ENCODE assay signal across 9 cellular contexts in genomic region chr1:211738709-211739301, GRCh38.
DNase-seq lines count a peak whose midpoint lies in the region; ATAC-seq and TF ChIP-seq lines count a peak whose summit lies in the region.
"Had no signal": no experiment of that assay in that cellular context is flagged by ENCODE, and none has a peak within 500 bp of the region (broad histone marks: within the 10 kb centered on the region; RNA-seq: fewer than 3 reads in every experiment).

No MANE protein-coding gene starts in this region.

- H3K4me1 ChIP-seq in left ventricle myocardium inferior (no peaks in the 10 kb centered on the region), gastroesophageal sphincter (peaks cover 0 to 6% (median 0%) of the 10 kb centered on the region in 3 donors)

- intact Hi-C loops in cardiac septum (cut with DNase I), result no loop called here
- intact Hi-C loops in left ventricle myocardium inferior (cut with micrococcal nuclease), result no loop called here
- intact Hi-C loops in activated CD4-positive, alpha-beta T cell treated with anti-CD3 and anti-CD28 coated beads, Interleukin-2, amount 10 ng/mL, durations not matched to agents 24 days and 14 days (cut with micrococcal nuclease), result loop anchor here (5.0 kb wide), 1 partner anchor 42 kb away; no protein-coding TSS in a partner anchor

- no peak for TF ChIP-seq POLR2A in gastroesophageal sphincter (IDR thresholded peaks at IDR 0.05)

- H3K9me3 Mint-ChIP-seq in activated CD4-positive, alpha-beta T cell treated with anti-CD3 and anti-CD28 coated beads, Interleukin-2, amount 10 ng/mL, durations not matched to agents 24 days and 14 days, result no peaks in the 10 kb centered on the region
- no peaks in the 10 kb centered on the region for H3K9me3 Mint-ChIP-seq in WTC11

- H3K36me3 ChIP-seq in left ventricle myocardium inferior, result no peaks in the 10 kb centered on the region
- H3K36me3 ChIP-seq in gastroesophageal sphincter, result no peaks in the 10 kb centered on the region

- H3K27ac Mint-ChIP-seq in activated CD4-positive, alpha-beta T cell treated with anti-CD3 and anti-CD28 coated beads, Interleukin-2, amount 10 ng/mL, durations not matched to agents 24 days and 14 days, result no peak overlapping the region
- H3K27ac Mint-ChIP-seq in WTC11, result no peak overlapping the region

- CTCF ChIA-PET in WTC11 (lab: Charles Lee), result interaction anchor here (0.9 to 1.1 kb wide), 2 partner anchors 40 to 206 kb away, joined by 3 to 5 read pairs; no protein-coding TSS in a partner anchor

- peaks cover 31% of the 10 kb centered on the region for H3K4me1 Mint-ChIP-seq in activated CD4-positive, alpha-beta T cell treated with anti-CD3 and anti-CD28 coated beads, Interleukin-2, amount 10 ng/mL, durations not matched to agents 24 days and 14 days
- peaks cover 14% of the 10 kb centered on the region for H3K4me1 Mint-ChIP-seq in WTC11

- H3K27me3 ChIP-seq in left ventricle myocardium inferior (ENCODE audit: low read depth) (peaks cover 27% of the 10 kb centered on the region), gastroesophageal sphincter (peaks cover 6% of the 10 kb centered on the region)

- H3K36me3 Mint-ChIP-seq in activated CD4-positive, alpha-beta T cell treated with anti-CD3 and anti-CD28 coated beads, Interleukin-2, amount 10 ng/mL, durations not matched to agents 24 days and 14 days (ENCODE audit: low read depth), result peaks cover 2% of the 10 kb centered on the region
- no peaks in the 10 kb centered on the region for H3K36me3 Mint-ChIP-seq in WTC11

- H3K4me3 Mint-ChIP-seq in activated CD4-positive, alpha-beta T cell treated with anti-CD3 and anti-CD28 coated beads, Interleukin-2, amount 10 ng/mL, durations not matched to agents 24 days and 14 days, result peak overlapping the region; percentile 42
- H3K4me3 Mint-ChIP-seq in WTC11, result no peak overlapping the region

- TF ChIP-seq EP300 in gastroesophageal sphincter (IDR thresholded peaks at IDR 0.05), result no peak

- DNase-seq in cardiac septum (ENCODE audit: low spot score) (peak; percentile 85), left ventricle myocardium inferior (no peak), islet precursor cell (peak; percentile 76), amniotic stem cell (lab: John Stamatoyannopoulos, UW) (no peak), WTC11 (ENCODE audit: low spot score) (no peak)
- DNase-seq in activated CD4-positive, alpha-beta T cell treated with anti-CD3 and anti-CD28 coated beads, Interleukin-2, amount 10 ng/mL, durations not matched to agents 24 days and 14 days, result peak; percentile 73
- DNase-seq: COR-L47 had no signal

- ATAC-seq in HG03521 (IDR thresholded peaks at IDR 0.05; ENCODE audit: unreplicated experiment) (no peak), gastroesophageal sphincter (no peak), WTC11 (no peak)

- H3K4me3 ChIP-seq in left ventricle myocardium inferior, result no peak overlapping the region
- no peak overlapping the region for H3K4me3 ChIP-seq in gastroesophageal sphincter

- peaks cover 2% of the 10 kb centered on the region for H3K27me3 Mint-ChIP-seq in activated CD4-positive, alpha-beta T cell treated with anti-CD3 and anti-CD28 coated beads, Interleukin-2, amount 10 ng/mL, durations not matched to agents 24 days and 14 days
- H3K27me3 Mint-ChIP-seq in WTC11 (ENCODE audit: low read depth), result no peaks in the 10 kb centered on the region

- WGBS in gastroesophageal sphincter (ENCODE audit: low coverage in 1 of 2), 2 donors, result 70% methylated on average over 2 of the region's 2 CpGs; no CpG with 5 or more reads in 1 of the 2 donors

- POLR2A ChIA-PET in WTC11 (lab: Charles Lee), result no interaction called here

- TF ChIP-seq CTCF in left ventricle myocardium inferior (IDR thresholded peaks at IDR 0.05; ENCODE audit: borderline replicate concordance), result no peak
- TF ChIP-seq CTCF in gastroesophageal sphincter (IDR thresholded peaks at IDR 0.05), result no peak
- no peak for TF ChIP-seq CTCF in WTC11 (IDR thresholded peaks at IDR 0.05)

- no peak overlapping the region for H3K27ac ChIP-seq in left ventricle myocardium inferior (replicated peaks)
- no peak overlapping the region for H3K27ac ChIP-seq in gastroesophageal sphincter

- no peaks in the 10 kb centered on the region for H3K9me3 ChIP-seq in left ventricle myocardium inferior (replicated peaks)
- no peaks in the 10 kb centered on the region for H3K9me3 ChIP-seq in gastroesophageal sphincter

TF ChIP-seq in WTC11, 78 proteins besides CTCF, POLR2A, EP300 and RAD21:
- no peak for TF ChIP-seq E2F1 (CRISPR knock-in tag; IDR thresholded peaks at IDR 0.05)
- no peak for TF ChIP-seq ATF1 (CRISPR knock-in tag; IDR thresholded peaks at IDR 0.05)
- no peak for TF ChIP-seq CBFB (CRISPR knock-in tag; IDR thresholded peaks at IDR 0.05; ENCODE audit: low read depth)
- TF ChIP-seq ZNF121 (CRISPR knock-in tag; IDR thresholded peaks at IDR 0.05), result no peak
- no peak for TF ChIP-seq TCF7 (CRISPR knock-in tag; IDR thresholded peaks at IDR 0.05; ENCODE audit: low read depth)
- no peak for TF ChIP-seq ZNF416 (CRISPR knock-in tag; IDR thresholded peaks at IDR 0.05)

Comparison
In these comparisons a context has a peak if more than half of its experiments do, and no peak if none do; other contexts are left out.
1. DNase-seq: peak in cardiac septum (single experiment), activated CD4-positive, alpha-beta T cell treated with anti-CD3 and anti-CD28 coated beads, Interleukin-2, amount 10 ng/mL, durations not matched to agents 24 days and 14 days (single experiment) and islet precursor cell (single experiment); none in left ventricle myocardium inferior (single experiment), amniotic stem cell (single experiment) and WTC11 (single experiment).